Comparison of ENCODE assay signal across 8 cellular contexts in genomic region chr1:19436716-19437476, GRCh38.
DNase-seq lines count a peak whose midpoint lies in the region; ATAC-seq lines count a peak whose summit lies in the region.

No MANE protein-coding gene starts in this region.

- H3K4me1 ChIP-seq in ACC112 (ENCODE audit: control insufficient read depth, insufficient read depth, low read length, unreplicated experiment) (peaks cover 87% of the 10 kb centered on the region), duodenal mucosa (ENCODE audit: control insufficient read depth in 1 of 2, insufficient read depth in 2 of 2, low read length in 2 of 2) (peaks cover 53 to 69% of the 10 kb centered on the region in 2 donors), muscle layer of duodenum (ENCODE audit: control insufficient read depth in 1 of 2, insufficient read depth in 2 of 2, low read length in 2 of 2) (peaks cover 61 to 80% of the 10 kb centered on the region in 2 donors)

- peak overlapping the region; percentile 12 to 51 for H3K9ac ChIP-seq in duodenal mucosa (ENCODE audit: low read depth in 1 of 2, low read length in 2 of 2)

- H3K27ac ChIP-seq in ACC112 (ENCODE audit: low read depth, low read length) (peak overlapping the region; percentile 94), duodenal mucosa (ENCODE audit: low read depth, low read length) (peak overlapping the region; percentile 48), muscle layer of duodenum (ENCODE audit: low read length) (peak overlapping the region; percentile 82)

- H3K4me3 ChIP-seq in ACC112 (ENCODE audit: low read depth, low read length) (peak overlapping the region; percentile 36), duodenal mucosa (ENCODE audit: low read depth in 1 of 2, low read length in 2 of 2) (no peak overlapping the region), muscle layer of duodenum (ENCODE audit: low read depth in 1 of 2, low read length in 2 of 2) (no peak overlapping the region)

- H3K9me3 ChIP-seq in duodenal mucosa (ENCODE audit: control insufficient read depth in 1 of 2, low read length in 2 of 2): no peaks in the 10 kb centered on the region
- no peaks in the 10 kb centered on the region for H3K9me3 ChIP-seq in muscle layer of duodenum (ENCODE audit: control insufficient read depth in 1 of 2, low read length in 2 of 2)

- H3K27me3 ChIP-seq in ACC112 (ENCODE audit: insufficient read depth, low read length) (no peaks in the 10 kb centered on the region), duodenal mucosa (ENCODE audit: control insufficient read depth in 1 of 2, insufficient read depth in 2 of 2, low read length in 2 of 2) (no peaks in the 10 kb centered on the region), muscle layer of duodenum (ENCODE audit: low read depth, low read length) (no peaks in the 10 kb centered on the region)

- peak; percentile 31 for DNase-seq in NOMO-1 treated with dmso at 0.1 percent for 144 hours (lab: John Stamatoyannopoulos, UW; ENCODE audit: unreplicated experiment)
- DNase-seq in iPS-NIHi11 (ENCODE audit: low spot score): no peak
- no peak for DNase-seq in activated CD4-positive, alpha-beta T cell treated with anti-CD3 and anti-CD28 coated beads for 4 hours

- H3K36me3 ChIP-seq in ACC112 (ENCODE audit: insufficient read depth, low read length): peaks cover 3% of the 10 kb centered on the region; the same call in 1 of the 2 replicates
- H3K36me3 ChIP-seq in duodenal mucosa (ENCODE audit: control insufficient read depth in 1 of 2, insufficient read depth in 2 of 2, low read length in 2 of 2): peaks cover 0 to 20% of the 10 kb centered on the region in 2 donors
- no peaks in the 10 kb centered on the region for H3K36me3 ChIP-seq in muscle layer of duodenum (ENCODE audit: control insufficient read depth in 1 of 2, insufficient read depth in 2 of 2, low read length in 2 of 2)

- ATAC-seq in HG02884 (IDR thresholded peaks at IDR 0.05; ENCODE audit: unreplicated experiment): no peak
- no peak for ATAC-seq in HG02981 (IDR thresholded peaks at IDR 0.05; ENCODE audit: unreplicated experiment)

- H3K79me2 ChIP-seq in ACC112 (ENCODE audit: control insufficient read depth, insufficient read depth, low read length, unreplicated experiment): peaks cover 92% of the 10 kb centered on the region

- H2AFZ ChIP-seq in ACC112 (ENCODE audit: low read length, unreplicated experiment): no peak overlapping the region
